ENCODE assay signal across 8 cellular contexts in genomic region chr15:65285291-65286068, GRCh38. TPM values are rescaled to one million over a fixed set of nuclear protein-coding genes. Genes with fewer than 3 reads are reported as not detected.
DNase-seq lines count a peak whose midpoint lies in the region; ATAC-seq and TF ChIP-seq lines count a peak whose summit lies in the region.

No MANE protein-coding gene starts in this region.

- no peak for DNase-seq in activated CD4-positive, alpha-beta T cell treated with anti-CD3 and anti-CD28 coated beads, Interleukin-2, amount 10 ng/mL, durations not matched to agents 7 days and 5 days
- DNase-seq in activated CD4-positive, alpha-beta T cell treated with anti-CD3 and anti-CD28 coated beads, Interleukin-2, amount 50 U/mL, for 4 hours: no peak
- DNase-seq in activated naive CD8-positive, alpha-beta T cell treated with anti-CD3 and anti-CD28 coated beads, Interleukin-2, amount 50 U/mL, for 24 hours: no peak
- DNase-seq in thyroid gland: no peak
- DNase-seq in stimulated activated naive CD4-positive, alpha-beta T cell treated with Interleukin-2 at 50 U/mL for 16 hours (lab: John Stamatoyannopoulos, UW): no peak

- H3K4me1 Mint-ChIP-seq in activated CD4-positive, alpha-beta T cell treated with anti-CD3 and anti-CD28 coated beads, Interleukin-2, amount 10 ng/mL, durations not matched to agents 7 days and 5 days: peaks cover 37% of the 10 kb centered on the region
- H3K4me1 Mint-ChIP-seq in activated naive CD8-positive, alpha-beta T cell treated with anti-CD3 and anti-CD28 coated beads, Interleukin-2, amount 50 U/mL, for 24 hours: peaks cover 27% of the 10 kb centered on the region

- ATAC-seq in activated naive CD8-positive, alpha-beta T cell treated with anti-CD3 and anti-CD28 coated beads, Interleukin-2, amount 50 U/mL, for 24 hours: no peak
- ATAC-seq in GM18517 (IDR thresholded peaks at IDR 0.05; ENCODE audit: unreplicated experiment): no peak
- ATAC-seq in HG03457 (IDR thresholded peaks at IDR 0.05; ENCODE audit: unreplicated experiment): no peak

- H3K4me3 Mint-ChIP-seq in activated CD4-positive, alpha-beta T cell treated with anti-CD3 and anti-CD28 coated beads, Interleukin-2, amount 10 ng/mL, durations not matched to agents 7 days and 5 days: peak overlapping the region; percentile 80
- H3K4me3 Mint-ChIP-seq in activated naive CD8-positive, alpha-beta T cell treated with anti-CD3 and anti-CD28 coated beads, Interleukin-2, amount 50 U/mL, for 24 hours: peak overlapping the region; percentile 85

- no peaks in the 10 kb centered on the region for H3K27me3 Mint-ChIP-seq in activated CD4-positive, alpha-beta T cell treated with anti-CD3 and anti-CD28 coated beads, Interleukin-2, amount 10 ng/mL, durations not matched to agents 7 days and 5 days
- no peaks in the 10 kb centered on the region for H3K27me3 Mint-ChIP-seq in activated naive CD8-positive, alpha-beta T cell treated with anti-CD3 and anti-CD28 coated beads, Interleukin-2, amount 50 U/mL, for 24 hours

- H3K36me3 ChIP-seq in thyroid gland: no peaks in the 10 kb centered on the region

- POLR2A ChIA-PET in activated CD4-positive, alpha-beta T cell treated with anti-CD3 and anti-CD28 coated beads, Interleukin-2, amount 10 ng/mL, durations not matched to agents 7 days and 5 days (lab: Charles Lee): interaction anchor here (0.6 to 3.2 kb wide), 2 partner anchors 19 to 196 kb away, joined by 3 to 23 read pairs; partner anchors contain the start of gene RNU5B-1

- WGBS in thyroid gland, 2 donors: 76% methylated on average over 10 of the region's 10 CpGs

- TF ChIP-seq POLR2A in thyroid gland (IDR thresholded peaks at IDR 0.05): no peak

- H3K27me3 ChIP-seq in layer of hippocampus (ENCODE audit: control insufficient read depth, insufficient read depth, low read length) (no peaks in the 10 kb centered on the region), thyroid gland (no peaks in the 10 kb centered on the region)

- H3K4me1 ChIP-seq in thyroid gland: peaks cover 2 to 13% of the 10 kb centered on the region in 2 donors

- H3K4me3 ChIP-seq in thyroid gland (replicated peaks in 1 of 3): peak overlapping the region; percentile 69 to 85 (median 85)

- H3K9me3 Mint-ChIP-seq in activated CD4-positive, alpha-beta T cell treated with anti-CD3 and anti-CD28 coated beads, Interleukin-2, amount 10 ng/mL, durations not matched to agents 7 days and 5 days: no peaks in the 10 kb centered on the region
- no peaks in the 10 kb centered on the region for H3K9me3 Mint-ChIP-seq in activated naive CD8-positive, alpha-beta T cell treated with anti-CD3 and anti-CD28 coated beads, Interleukin-2, amount 50 U/mL, for 24 hours

- no peak for TF ChIP-seq CTCF in thyroid gland (IDR thresholded peaks at IDR 0.05)

- peak overlapping the region; percentile 92 for H3K27ac ChIP-seq in layer of hippocampus (ENCODE audit: low read depth, low read length)
- H3K27ac ChIP-seq in thyroid gland: peak overlapping the region; percentile 85 to 90 (median 88)

- H3K27ac Mint-ChIP-seq in activated CD4-positive, alpha-beta T cell treated with anti-CD3 and anti-CD28 coated beads, Interleukin-2, amount 10 ng/mL, durations not matched to agents 7 days and 5 days: peak overlapping the region; percentile 90
- peak overlapping the region; percentile 73 for H3K27ac Mint-ChIP-seq in activated naive CD8-positive, alpha-beta T cell treated with anti-CD3 and anti-CD28 coated beads, Interleukin-2, amount 50 U/mL, for 24 hours

- no peaks in the 10 kb centered on the region for H3K9me3 ChIP-seq in thyroid gland

- peaks cover 17% of the 10 kb centered on the region for H3K36me3 Mint-ChIP-seq in activated CD4-positive, alpha-beta T cell treated with anti-CD3 and anti-CD28 coated beads, Interleukin-2, amount 10 ng/mL, durations not matched to agents 7 days and 5 days (ENCODE audit: low read depth)
- peaks cover 7% of the 10 kb centered on the region for H3K36me3 Mint-ChIP-seq in activated naive CD8-positive, alpha-beta T cell treated with anti-CD3 and anti-CD28 coated beads, Interleukin-2, amount 50 U/mL, for 24 hours (ENCODE audit: low read depth)

- CTCF ChIA-PET in activated CD4-positive, alpha-beta T cell treated with anti-CD3 and anti-CD28 coated beads, Interleukin-2, amount 10 ng/mL, durations not matched to agents 7 days and 5 days (lab: Charles Lee): interaction anchor here (1.6 to 3.0 kb wide), 3 partner anchors 10 to 19 kb away, joined by 6 to 12 read pairs (median 6); partner anchors contain the start of gene RNU5B-1

- intact Hi-C loops in thyroid gland (cut with DNase I): no loop called here

RNA-seq across cellular contexts. Expression of gene PARP16, which starts 1.2 kb away (rescaled TPM):
- total RNA-seq in activated CD4-positive, alpha-beta T cell treated with anti-CD3 and anti-CD28 coated beads, Interleukin-2, amount 10 ng/mL, durations not matched to agents 7 days and 5 days: 10 to 100 TPM; 19.0 to 21.7 TPM
- 10 to 100 TPM; 11.3 to 15.5 (median 13.2) TPM for total RNA-seq in thyroid gland

RNA-seq across cellular contexts. Expression of gene RNU5A-1, which starts 10.4 kb away (rescaled TPM):
- not detected for total RNA-seq in activated CD4-positive, alpha-beta T cell treated with anti-CD3 and anti-CD28 coated beads, Interleukin-2, amount 10 ng/mL, durations not matched to agents 7 days and 5 days
- total RNA-seq in thyroid gland: not detected

RNA-seq across cellular contexts. Expression of gene RNU5B-1, which starts 19.0 kb away (rescaled TPM):
- 10 to 100 TPM; 14.4 to 36.1 TPM for total RNA-seq in activated CD4-positive, alpha-beta T cell treated with anti-CD3 and anti-CD28 coated beads, Interleukin-2, amount 10 ng/mL, durations not matched to agents 7 days and 5 days
- total RNA-seq in thyroid gland: not detected

Comparison
In these comparisons a context has a peak if more than half of its experiments do, and no peak if none do; other contexts are left out.
1. RNA of gene RNU5B-1, which starts 19.0 kb away (total RNA-seq): 14.4 to 36.1 TPM in activated CD4-positive, alpha-beta T cell treated with anti-CD3 and anti-CD28 coated beads, Interleukin-2, amount 10 ng/mL, durations not matched to agents 7 days and 5 days; not detected in thyroid gland; every median in the first group is over 10 times any median in the second.